Comparison of ENCODE assay signal across 1 cellular context in genomic region chr2:54706622-54707021, GRCh38.
TF ChIP-seq lines count a peak whose summit lies in the region.

No MANE protein-coding gene starts in this region.

TF ChIP-seq in HepG2, 621 proteins besides CTCF, POLR2A, EP300 and RAD21 (continued from another document and continues in another):
- TF ChIP-seq, protein P1, sequence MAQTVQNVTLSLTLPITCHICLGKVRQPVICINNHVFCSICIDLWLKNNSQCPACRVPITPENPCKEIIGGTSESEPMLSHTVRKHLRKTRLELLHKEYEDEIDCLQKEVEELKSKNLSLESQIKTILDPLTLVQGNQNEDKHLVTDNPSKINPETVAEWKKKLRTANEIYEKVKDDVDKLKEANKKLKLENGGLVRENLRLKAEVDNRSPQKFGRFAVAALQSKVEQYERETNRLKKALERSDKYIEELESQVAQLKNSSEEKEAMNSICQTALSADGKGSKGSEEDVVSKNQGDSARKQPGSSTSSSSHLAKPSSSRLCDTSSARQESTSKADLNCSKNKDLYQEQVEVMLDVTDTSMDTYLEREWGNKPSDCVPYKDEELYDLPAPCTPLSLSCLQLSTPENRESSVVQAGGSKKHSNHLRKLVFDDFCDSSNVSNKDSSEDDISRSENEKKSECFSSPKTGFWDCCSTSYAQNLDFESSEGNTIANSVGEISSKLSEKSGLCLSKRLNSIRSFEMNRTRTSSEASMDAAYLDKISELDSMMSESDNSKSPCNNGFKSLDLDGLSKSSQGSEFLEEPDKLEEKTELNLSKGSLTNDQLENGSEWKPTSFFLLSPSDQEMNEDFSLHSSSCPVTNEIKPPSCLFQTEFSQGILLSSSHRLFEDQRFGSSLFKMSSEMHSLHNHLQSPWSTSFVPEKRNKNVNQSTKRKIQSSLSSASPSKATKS (CRISPR knock-in tag; IDR thresholded peaks at IDR 0.05): no peak
- no peak for TF ChIP-seq ZNF512B (CRISPR knock-in tag; IDR thresholded peaks at IDR 0.05; ENCODE audit: borderline replicate concordance)
- TF ChIP-seq, protein P2, sequence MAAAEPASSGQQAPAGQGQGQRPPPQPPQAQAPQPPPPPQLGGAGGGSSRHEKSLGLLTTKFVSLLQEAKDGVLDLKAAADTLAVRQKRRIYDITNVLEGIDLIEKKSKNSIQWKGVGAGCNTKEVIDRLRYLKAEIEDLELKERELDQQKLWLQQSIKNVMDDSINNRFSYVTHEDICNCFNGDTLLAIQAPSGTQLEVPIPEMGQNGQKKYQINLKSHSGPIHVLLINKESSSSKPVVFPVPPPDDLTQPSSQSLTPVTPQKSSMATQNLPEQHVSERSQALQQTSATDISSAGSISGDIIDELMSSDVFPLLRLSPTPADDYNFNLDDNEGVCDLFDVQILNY (CRISPR knock-in tag; conservative IDR thresholded peaks at IDR 0.05): no peak
- no peak for TF ChIP-seq ZNF761 (CRISPR knock-in tag; conservative IDR thresholded peaks at IDR 0.05)
- no peak for TF ChIP-seq UBTF (CRISPR knock-in tag; IDR thresholded peaks at IDR 0.05)
- no peak for TF ChIP-seq FOXA1 (IDR thresholded peaks at IDR 0.05)
- TF ChIP-seq FOXA1 (CRISPR knock-in tag; IDR thresholded peaks at IDR 0.05): peak; percentile 80
- TF ChIP-seq, protein P3, sequence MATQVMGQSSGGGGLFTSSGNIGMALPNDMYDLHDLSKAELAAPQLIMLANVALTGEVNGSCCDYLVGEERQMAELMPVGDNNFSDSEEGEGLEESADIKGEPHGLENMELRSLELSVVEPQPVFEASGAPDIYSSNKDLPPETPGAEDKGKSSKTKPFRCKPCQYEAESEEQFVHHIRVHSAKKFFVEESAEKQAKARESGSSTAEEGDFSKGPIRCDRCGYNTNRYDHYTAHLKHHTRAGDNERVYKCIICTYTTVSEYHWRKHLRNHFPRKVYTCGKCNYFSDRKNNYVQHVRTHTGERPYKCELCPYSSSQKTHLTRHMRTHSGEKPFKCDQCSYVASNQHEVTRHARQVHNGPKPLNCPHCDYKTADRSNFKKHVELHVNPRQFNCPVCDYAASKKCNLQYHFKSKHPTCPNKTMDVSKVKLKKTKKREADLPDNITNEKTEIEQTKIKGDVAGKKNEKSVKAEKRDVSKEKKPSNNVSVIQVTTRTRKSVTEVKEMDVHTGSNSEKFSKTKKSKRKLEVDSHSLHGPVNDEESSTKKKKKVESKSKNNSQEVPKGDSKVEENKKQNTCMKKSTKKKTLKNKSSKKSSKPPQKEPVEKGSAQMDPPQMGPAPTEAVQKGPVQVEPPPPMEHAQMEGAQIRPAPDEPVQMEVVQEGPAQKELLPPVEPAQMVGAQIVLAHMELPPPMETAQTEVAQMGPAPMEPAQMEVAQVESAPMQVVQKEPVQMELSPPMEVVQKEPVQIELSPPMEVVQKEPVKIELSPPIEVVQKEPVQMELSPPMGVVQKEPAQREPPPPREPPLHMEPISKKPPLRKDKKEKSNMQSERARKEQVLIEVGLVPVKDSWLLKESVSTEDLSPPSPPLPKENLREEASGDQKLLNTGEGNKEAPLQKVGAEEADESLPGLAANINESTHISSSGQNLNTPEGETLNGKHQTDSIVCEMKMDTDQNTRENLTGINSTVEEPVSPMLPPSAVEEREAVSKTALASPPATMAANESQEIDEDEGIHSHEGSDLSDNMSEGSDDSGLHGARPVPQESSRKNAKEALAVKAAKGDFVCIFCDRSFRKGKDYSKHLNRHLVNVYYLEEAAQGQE (IDR thresholded peaks at IDR 0.05; ENCODE audit: borderline replicate concordance in 1 of 2, low read depth in 1 of 2, low read length in 2 of 2): no peak
- TF ChIP-seq, protein P4, sequence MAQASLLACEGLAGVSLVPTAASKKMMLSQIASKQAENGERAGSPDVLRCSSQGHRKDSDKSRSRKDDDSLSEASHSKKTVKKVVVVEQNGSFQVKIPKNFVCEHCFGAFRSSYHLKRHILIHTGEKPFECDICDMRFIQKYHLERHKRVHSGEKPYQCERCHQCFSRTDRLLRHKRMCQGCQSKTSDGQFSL (CRISPR knock-in tag; IDR thresholded peaks at IDR 0.05): no peak
- TF ChIP-seq, protein P5, sequence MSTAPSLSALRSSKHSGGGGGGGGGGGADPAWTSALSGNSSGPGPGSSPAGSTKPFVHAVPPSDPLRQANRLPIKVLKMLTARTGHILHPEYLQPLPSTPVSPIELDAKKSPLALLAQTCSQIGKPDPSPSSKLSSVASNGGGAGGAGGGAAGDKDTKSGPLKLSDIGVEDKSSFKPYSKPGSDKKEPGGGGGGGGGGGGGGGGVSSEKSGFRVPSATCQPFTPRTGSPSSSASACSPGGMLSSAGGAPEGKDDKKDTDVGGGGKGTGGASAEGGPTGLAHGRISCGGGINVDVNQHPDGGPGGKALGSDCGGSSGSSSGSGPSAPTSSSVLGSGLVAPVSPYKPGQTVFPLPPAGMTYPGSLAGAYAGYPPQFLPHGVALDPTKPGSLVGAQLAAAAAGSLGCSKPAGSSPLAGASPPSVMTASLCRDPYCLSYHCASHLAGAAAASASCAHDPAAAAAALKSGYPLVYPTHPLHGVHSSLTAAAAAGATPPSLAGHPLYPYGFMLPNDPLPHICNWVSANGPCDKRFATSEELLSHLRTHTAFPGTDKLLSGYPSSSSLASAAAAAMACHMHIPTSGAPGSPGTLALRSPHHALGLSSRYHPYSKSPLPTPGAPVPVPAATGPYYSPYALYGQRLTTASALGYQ (CRISPR knock-in tag; IDR thresholded peaks at IDR 0.05): no peak
- TF ChIP-seq ZNF607 (CRISPR knock-in tag; IDR thresholded peaks at IDR 0.05; ENCODE audit: borderline replicate concordance): no peak
- TF ChIP-seq THRA (CRISPR knock-in tag; IDR thresholded peaks at IDR 0.05; ENCODE audit: borderline replicate concordance): no peak
- TF ChIP-seq, protein P6, sequence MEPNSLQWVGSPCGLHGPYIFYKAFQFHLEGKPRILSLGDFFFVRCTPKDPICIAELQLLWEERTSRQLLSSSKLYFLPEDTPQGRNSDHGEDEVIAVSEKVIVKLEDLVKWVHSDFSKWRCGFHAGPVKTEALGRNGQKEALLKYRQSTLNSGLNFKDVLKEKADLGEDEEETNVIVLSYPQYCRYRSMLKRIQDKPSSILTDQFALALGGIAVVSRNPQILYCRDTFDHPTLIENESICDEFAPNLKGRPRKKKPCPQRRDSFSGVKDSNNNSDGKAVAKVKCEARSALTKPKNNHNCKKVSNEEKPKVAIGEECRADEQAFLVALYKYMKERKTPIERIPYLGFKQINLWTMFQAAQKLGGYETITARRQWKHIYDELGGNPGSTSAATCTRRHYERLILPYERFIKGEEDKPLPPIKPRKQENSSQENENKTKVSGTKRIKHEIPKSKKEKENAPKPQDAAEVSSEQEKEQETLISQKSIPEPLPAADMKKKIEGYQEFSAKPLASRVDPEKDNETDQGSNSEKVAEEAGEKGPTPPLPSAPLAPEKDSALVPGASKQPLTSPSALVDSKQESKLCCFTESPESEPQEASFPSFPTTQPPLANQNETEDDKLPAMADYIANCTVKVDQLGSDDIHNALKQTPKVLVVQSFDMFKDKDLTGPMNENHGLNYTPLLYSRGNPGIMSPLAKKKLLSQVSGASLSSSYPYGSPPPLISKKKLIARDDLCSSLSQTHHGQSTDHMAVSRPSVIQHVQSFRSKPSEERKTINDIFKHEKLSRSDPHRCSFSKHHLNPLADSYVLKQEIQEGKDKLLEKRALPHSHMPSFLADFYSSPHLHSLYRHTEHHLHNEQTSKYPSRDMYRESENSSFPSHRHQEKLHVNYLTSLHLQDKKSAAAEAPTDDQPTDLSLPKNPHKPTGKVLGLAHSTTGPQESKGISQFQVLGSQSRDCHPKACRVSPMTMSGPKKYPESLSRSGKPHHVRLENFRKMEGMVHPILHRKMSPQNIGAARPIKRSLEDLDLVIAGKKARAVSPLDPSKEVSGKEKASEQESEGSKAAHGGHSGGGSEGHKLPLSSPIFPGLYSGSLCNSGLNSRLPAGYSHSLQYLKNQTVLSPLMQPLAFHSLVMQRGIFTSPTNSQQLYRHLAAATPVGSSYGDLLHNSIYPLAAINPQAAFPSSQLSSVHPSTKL (CRISPR knock-in tag; IDR thresholded peaks at IDR 0.05): peak; percentile 48; the same call in 1 of the 2 replicates
- TF ChIP-seq, protein P7, sequence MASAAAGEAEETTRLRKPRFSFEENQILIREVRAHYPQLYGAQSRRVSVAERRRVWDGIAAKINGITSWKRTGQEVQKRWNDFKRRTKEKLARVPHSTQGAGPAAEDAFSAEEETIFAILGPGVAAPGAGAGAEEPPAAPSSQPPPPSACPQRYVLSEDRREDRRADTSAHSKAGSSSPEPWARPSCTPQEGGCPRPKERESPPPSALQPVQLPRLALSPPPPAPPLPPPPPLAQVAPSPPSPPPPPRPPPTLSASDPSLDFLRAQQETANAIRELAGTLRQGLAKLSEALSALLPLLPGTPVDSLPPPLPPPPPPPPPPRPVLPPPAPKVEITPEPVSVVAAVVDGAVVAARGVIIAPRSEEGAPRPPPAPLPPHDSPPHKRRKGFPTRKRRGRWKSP (CRISPR knock-in tag; IDR thresholded peaks at IDR 0.05): no peak
- TF ChIP-seq FOXP4 (CRISPR knock-in tag; IDR thresholded peaks at IDR 0.05): 0 out of 2 replicates have a peak, but pooled peaks have one; percentile 13
- TF ChIP-seq DMTF1 (CRISPR knock-in tag; IDR thresholded peaks at IDR 0.05): no peak
- no peak for TF ChIP-seq NFKBIZ (CRISPR knock-in tag; IDR thresholded peaks at IDR 0.05)
- no peak for TF ChIP-seq ZBTB20 (CRISPR knock-in tag; IDR thresholded peaks at IDR 0.05; ENCODE audit: borderline replicate concordance, low read depth)
- no peak for TF ChIP-seq ZNF670 (CRISPR knock-in tag; IDR thresholded peaks at IDR 0.05; ENCODE audit: borderline replicate concordance)
- no peak for TF ChIP-seq SNAPC2 (CRISPR knock-in tag; IDR thresholded peaks at IDR 0.05)
